10 cellular contexts compared by ENCODE assay signal in genomic region chr2:20213651-20214565, GRCh38. TPM values are rescaled to one million over a fixed set of nuclear protein-coding genes. Genes with fewer than 3 reads are reported as not detected.
DNase-seq lines count a peak whose midpoint lies in the region; ATAC-seq and TF ChIP-seq lines count a peak whose summit lies in the region.
"Had no signal": no experiment of that assay in that cellular context is flagged by ENCODE, and none has a peak within 500 bp of the region (broad histone marks: within the 10 kb centered on the region; RNA-seq: fewer than 3 reads in every experiment).

No MANE protein-coding gene starts in this region.

- no peaks in the 10 kb centered on the region for H3K27me3 ChIP-seq in RWPE2 (ENCODE audit: insufficient read depth, poor library complexity, severe bottlenecking)
- H3K27me3 ChIP-seq: SJCRH30 had no signal

- intact Hi-C loops in mucosa of descending colon (cut with DNase I, micrococcal nuclease) = no loop called here

- H3K9me3 ChIP-seq in RWPE2 (ENCODE audit: severe bottlenecking) (no peaks in the 10 kb centered on the region), mucosa of descending colon (no peaks in the 10 kb centered on the region)
- H3K9me3 ChIP-seq: SJCRH30 had no signal

- H3K4me1 Mint-ChIP-seq in naive thymus-derived CD8-positive, alpha-beta T cell = peaks cover 0 to 2% (median 0%) of the 10 kb centered on the region in 4 donors

- no peaks in the 10 kb centered on the region for H3K9me3 Mint-ChIP-seq in naive thymus-derived CD8-positive, alpha-beta T cell

- TF ChIP-seq CTCF in RWPE2 (IDR thresholded peaks at IDR 0.05; ENCODE audit: poor library complexity, severe bottlenecking) (no peak), mucosa of descending colon (IDR thresholded peaks at IDR 0.05) (no peak)

- peak overlapping the region; percentile 97 for H3K27ac ChIP-seq in RWPE2 (ENCODE audit: poor library complexity, severe bottlenecking)
- H3K27ac ChIP-seq: SJCRH30 had no signal

- H3K4me3 Mint-ChIP-seq in naive thymus-derived CD8-positive, alpha-beta T cell = no peak overlapping the region

- ATAC-seq in HG03354 (IDR thresholded peaks at IDR 0.05; ENCODE audit: poor library complexity, severe bottlenecking, unreplicated experiment) = peak; percentile 45
- ATAC-seq in RWPE2 (ENCODE audit: low read depth) = no peak
- peak; percentile 57 for ATAC-seq in mucosa of descending colon
- no peak for ATAC-seq in HG02763 (IDR thresholded peaks at IDR 0.05; ENCODE audit: unreplicated experiment)
- no peak for ATAC-seq in naive thymus-derived CD8-positive, alpha-beta T cell
- ATAC-seq in GM21528 (IDR thresholded peaks at IDR 0.05; ENCODE audit: low FRiP score, unreplicated experiment) = no peak

- POLR2A ChIA-PET in naive thymus-derived CD8-positive, alpha-beta T cell (lab: Charles Lee) = no interaction called here

- H3K36me3 ChIP-seq in RWPE2 (ENCODE audit: low read depth) = peaks cover 75% of the 10 kb centered on the region
- H3K36me3 ChIP-seq in mucosa of descending colon (ENCODE audit: low read depth) = no peaks in the 10 kb centered on the region

- peaks cover 97% of the 10 kb centered on the region for H3K4me1 ChIP-seq in RWPE2 (ENCODE audit: insufficient read depth, poor library complexity, severe bottlenecking)
- H3K4me1 ChIP-seq in mucosa of descending colon (ENCODE audit: low read depth) = peaks cover 46% of the 10 kb centered on the region
- H3K4me1 ChIP-seq: SJCRH30 had no signal

- H3K4me3 ChIP-seq in RWPE2 (ENCODE audit: severe bottlenecking) = no peak overlapping the region
- H3K4me3 ChIP-seq in mucosa of descending colon = no peak overlapping the region
- H3K4me3 ChIP-seq: SJCRH30 had no signal

- H3K27me3 Mint-ChIP-seq in naive thymus-derived CD8-positive, alpha-beta T cell = peaks cover 3 to 12% (median 10%) of the 10 kb centered on the region in 5 donors

- DNase-seq in DMS79 (lab: John Stamatoyannopoulos, UW) (peak; percentile 74), RWPE2 (ENCODE audit: low spot score) (no peak), mucosa of descending colon (peak in 2 of 3 donors; percentile 41 to 46), NCI-H2227 treated with DMSO at 0.1 percent for 48 hours (lab: John Stamatoyannopoulos, UW) (no peak)
- no peak for DNase-seq in naive thymus-derived CD8-positive, alpha-beta T cell
- DNase-seq: caudate nucleus, SJCRH30 had no signal

- peak overlapping the region in 2 of 10 donors; percentile 18 to 23 for H3K27ac Mint-ChIP-seq in naive thymus-derived CD8-positive, alpha-beta T cell

- no peaks in the 10 kb centered on the region for H3K36me3 Mint-ChIP-seq in naive thymus-derived CD8-positive, alpha-beta T cell

RNA-seq across cellular contexts. Expression of gene SDC1, which starts 11.0 kb away (rescaled TPM):
- 100 to 1,000 TPM in 2 of 3 donors, 10 to 100 TPM in 1; 65.3 to 170 (median 162) TPM for total RNA-seq in mucosa of descending colon
- not detected for total RNA-seq in naive thymus-derived CD8-positive, alpha-beta T cell
- not detected for polyA plus RNA-seq in naive thymus-derived CD8-positive, alpha-beta T cell

Comparison
In these comparisons a context has a peak if more than half of its experiments do, and no peak if none do; other contexts are left out.
1. DNase-seq: peak in DMS79 (single experiment) and mucosa of descending colon (2 of 3); none in RWPE2 (single experiment), NCI-H2227 treated with DMSO at 0.1 percent for 48 hours (single experiment) and naive thymus-derived CD8-positive, alpha-beta T cell (0 of 10).
2. ATAC-seq: peak in HG03354 (single experiment) and mucosa of descending colon (single experiment); none in RWPE2 (single experiment), HG02763 (single experiment), naive thymus-derived CD8-positive, alpha-beta T cell (0 of 2) and GM21528 (single experiment).
3. RNA of gene SDC1, which starts 11.0 kb away (total RNA-seq): 65.3 to 170 TPM in mucosa of descending colon; not detected in naive thymus-derived CD8-positive, alpha-beta T cell; every median in the first group is over 10 times any median in the second.